In the genomic region with DNA sequence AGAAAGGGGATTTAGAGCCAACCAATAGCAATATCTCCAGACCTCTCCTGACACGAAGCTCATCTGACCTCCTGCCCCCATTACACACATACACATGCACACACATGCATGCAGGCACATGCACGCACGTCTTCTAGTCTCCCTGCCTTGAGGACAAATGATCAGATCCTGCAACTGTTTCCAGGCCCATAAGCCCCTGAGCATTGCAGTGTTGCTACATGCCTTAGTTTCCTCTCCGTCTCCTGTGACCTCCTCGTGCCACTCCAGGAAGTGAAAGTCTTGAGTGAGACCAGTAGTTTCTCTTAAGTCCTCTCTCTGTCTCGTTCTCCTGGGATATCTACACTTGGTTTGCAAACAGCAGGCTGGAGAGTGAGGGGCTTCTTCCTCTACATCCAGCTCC, we compare ENCODE assay signal across 23 cellular contexts. TPM values are rescaled to one million over a fixed set of nuclear protein-coding genes. Genes with fewer than 3 reads are reported as not detected.
A peak's percentile ranks its signal among the peaks of the same experiment; 100 is the strongest.
DNase-seq lines count a peak whose midpoint lies in the region; ATAC-seq, FAIRE-seq and TF ChIP-seq lines count a peak whose summit lies in the region.
"Had no signal": no experiment of that assay in that cellular context is flagged by ENCODE, and none has a peak within 500 bp of the region (broad histone marks: within the 10 kb centered on the region; RNA-seq: fewer than 3 reads in every experiment).

No MANE protein-coding gene starts in this region.

- TF ChIP-seq POLR2A in Peyer's patch (IDR thresholded peaks at IDR 0.05) = no peak
- TF ChIP-seq POLR2A in sigmoid colon (IDR thresholded peaks at IDR 0.05) = no peak

- TF ChIP-seq CTCF in Peyer's patch (IDR thresholded peaks at IDR 0.05) (no peak), sigmoid colon (IDR thresholded peaks at IDR 0.05) (no peak)

- H3K36me3 ChIP-seq in Peyer's patch (no peaks in the 10 kb centered on the region), sigmoid colon (no peaks in the 10 kb centered on the region)
- H3K36me3 ChIP-seq: ovary had no signal

- ATAC-seq in GM18870 (IDR thresholded peaks at IDR 0.05; ENCODE audit: unreplicated experiment) (no peak), GM18517 (IDR thresholded peaks at IDR 0.05; ENCODE audit: unreplicated experiment) (no peak)
- ATAC-seq: activated CD8-positive, alpha-beta memory T cell treated with anti-CD3 and anti-CD28 coated beads, Interleukin-2, amount 10 ng/mL, durations not matched to agents 7 days and 5 days; activated naive CD8-positive, alpha-beta T cell treated with anti-CD3 and anti-CD28 coated beads, Interleukin-2, amount 50 U/mL, for 24 hours; activated T-helper 17 cell treated with anti-CD3 and anti-CD28 coated beads, Interleukin-2, amount 50 U/mL, for 72 hours had no signal

- intact Hi-C loops in sigmoid colon (cut with DNase I) = no loop called here

- no peak for TF ChIP-seq EP300 in sigmoid colon (IDR thresholded peaks at IDR 0.05)

- peak overlapping the region in 2 of 4 donors; percentile 32 to 89 for H3K27ac ChIP-seq in Peyer's patch
- H3K27ac ChIP-seq in sigmoid colon = peak overlapping the region in 1 of 4 donors; percentile 8
- H3K27ac ChIP-seq: C4-2B, GM23248, ovary had no signal

- H3K4me3 ChIP-seq in Peyer's patch (no peak overlapping the region), sigmoid colon (no peak overlapping the region)
- H3K4me3 ChIP-seq: coronary artery, GM23248, ovary had no signal

- FAIRE-seq in GM19239 (lab: Jason Lieb, UNC) = peak; percentile 94
- FAIRE-seq: A204.1, G401.6, islet of Langerhans had no signal

- H3K9me3 ChIP-seq in Peyer's patch = no peaks in the 10 kb centered on the region
- no peaks in the 10 kb centered on the region for H3K9me3 ChIP-seq in sigmoid colon
- H3K9me3 ChIP-seq: ovary had no signal

- WGBS in sigmoid colon, 2 donors = 64 to 75% methylated on average over 6 of the region's 6 CpGs

- no peaks in the 10 kb centered on the region for H3K27me3 ChIP-seq in Peyer's patch
- H3K27me3 ChIP-seq in sigmoid colon = peaks cover 0 to 10% (median 2%) of the 10 kb centered on the region in 3 donors
- H3K27me3 ChIP-seq: ovary had no signal

- peaks cover 0 to 16% (median 11%) of the 10 kb centered on the region in 4 donors for H3K4me1 ChIP-seq in Peyer's patch
- no peaks in the 10 kb centered on the region for H3K4me1 ChIP-seq in sigmoid colon

- DNase-seq in Ammon's horn (ENCODE audit: low spot score) (peak; percentile 72), GM19239 (ENCODE audit: insufficient read length, low spot score) (no peak), Peyer's patch (peak in 2 of 3 donors; percentile 50 to 64), medulla oblongata (ENCODE audit: extremely low spot score) (peak; percentile 82), sigmoid colon (no peak)
- no peak for DNase-seq in activated CD4-positive, alpha-beta T cell treated with anti-CD3 and anti-CD28 coated beads, Interleukin-2, amount 50 U/mL, for 48 hours
- DNase-seq: activated CD4-positive, alpha-beta T cell treated with anti-CD3 and anti-CD28 coated beads for 4 hours; activated CD8-positive, alpha-beta memory T cell treated with anti-CD3 and anti-CD28 coated beads, Interleukin-2, amount 10 ng/mL, durations not matched to agents 7 days and 5 days; activated naive CD8-positive, alpha-beta T cell treated with anti-CD3 and anti-CD28 coated beads, Interleukin-2, amount 50 U/mL, for 24 hours; GM23248; NCI-H1417 treated with DMSO at 0.1 percent for 48 hours; NCI-H2171 treated with DMSO at 0.1 percent for 48 hours; NCI-H748 treated with DMSO at 0.1 percent for 48 hours; ovary had no signal

RNA-seq across cellular contexts. Expression of gene CIITA, which starts 8.2 kb away (rescaled TPM):
- 100 to 1,000 TPM in 1 of 4 donors, 10 to 100 TPM in 3; 27.7 to 107 (median 60.9) TPM for total RNA-seq in Peyer's patch
- 10 to 100 TPM in 2 of 4 donors, 1 to 10 TPM in 2; 4.9 to 13.6 (median 11.5) TPM for total RNA-seq in sigmoid colon
- polyA plus RNA-seq in sigmoid colon = 10 to 100 TPM in 1 of 3 donors, 1 to 10 TPM in 2; 1.2 to 53.9 (median 2.4) TPM
- total RNA-seq: GM23248, HT-29 had no signal

RNA-seq across cellular contexts. Expression of gene DEXI, which starts 57.0 kb away (rescaled TPM):
- total RNA-seq in Peyer's patch (10 to 100 TPM; 39.8 to 69.3 (median 60.9) TPM), sigmoid colon (10 to 100 TPM; 55.0 to 99.9 (median 77.4) TPM)
- polyA plus RNA-seq in sigmoid colon = 10 to 100 TPM; 13.9 to 24.7 (median 18.6) TPM

RNA-seq across cellular contexts. Expression of gene CLEC16A, which starts 59.1 kb away (rescaled TPM):
- total RNA-seq in Peyer's patch = 100 to 1,000 TPM in 1 of 4 donors, 10 to 100 TPM in 3; 37.8 to 139 (median 64.3) TPM
- 10 to 100 TPM; 21.3 to 35.2 (median 29.5) TPM for total RNA-seq in sigmoid colon
- polyA plus RNA-seq in sigmoid colon = 10 to 100 TPM in 2 of 3 donors, 1 to 10 TPM in 1; 9.6 to 24.6 (median 10.6) TPM

Comparison
In these comparisons a context has a peak if more than half of its experiments do, and no peak if none do; other contexts are left out.
1. DNase-seq: peak in Ammon's horn (single experiment), Peyer's patch (2 of 3) and medulla oblongata (single experiment); none in GM19239 (single experiment), sigmoid colon (single experiment) and activated CD4-positive, alpha-beta T cell treated with anti-CD3 and anti-CD28 coated beads, Interleukin-2, amount 50 U/mL, for 48 hours (0 of 2).